In genomic region chr7:30430300-30430699, GRCh38 we compare ENCODE assay signal across 10 cellular contexts. TPM values are rescaled to one million over a fixed set of nuclear protein-coding genes. Genes with fewer than 3 reads are reported as not detected.
DNase-seq lines count a peak whose midpoint lies in the region; ATAC-seq and TF ChIP-seq lines count a peak whose summit lies in the region.
"Had no signal": no experiment of that assay in that cellular context is flagged by ENCODE, and none has a peak within 500 bp of the region (broad histone marks: within the 10 kb centered on the region; RNA-seq: fewer than 3 reads in every experiment).

No MANE protein-coding gene starts in this region.

- no peak for TF ChIP-seq CTCF in right atrium auricular region (IDR thresholded peaks at IDR 0.05)
- no peak for TF ChIP-seq CTCF in OCI-LY7 (conservative IDR thresholded peaks at IDR 0.05; ENCODE audit: low read length)
- no peak for TF ChIP-seq CTCF in upper lobe of left lung (IDR thresholded peaks at IDR 0.05)
- no peak for TF ChIP-seq CTCF in omental fat pad (IDR thresholded peaks at IDR 0.05)

- H2AFZ ChIP-seq in OCI-LY7 (ENCODE audit: low read length) = peak overlapping the region; percentile 36; the same call in 1 of the 2 replicates

- no peaks in the 10 kb centered on the region for H3K79me2 ChIP-seq in OCI-LY7 (ENCODE audit: insufficient read depth, low read depth, low read length)
- H3K79me2 ChIP-seq in mesendoderm (ENCODE audit: control insufficient read depth, insufficient read depth, low read length) = no peaks in the 10 kb centered on the region

- POLR2A ChIA-PET in OCI-LY7 (lab: Charles Lee) = interaction anchor here (0.7 to 1.5 kb wide), 2 partner anchors 19 to 76 kb away, joined by 3 to 8 read pairs; no protein-coding TSS in a partner anchor

- H3K4me1 ChIP-seq in right atrium auricular region (peaks cover 0 to 28% of the 10 kb centered on the region in 2 donors), OCI-LY7 (ENCODE audit: insufficient read depth, low read length, poor library complexity, severe bottlenecking) (peaks cover 53% of the 10 kb centered on the region), upper lobe of left lung (peaks cover 37 to 58% (median 53%) of the 10 kb centered on the region in 4 donors), mesendoderm (ENCODE audit: control insufficient read depth, low read depth, low read length) (no peaks in the 10 kb centered on the region)

- no peak overlapping the region for H3K23ac ChIP-seq in mesendoderm (ENCODE audit: low read length)

- no peak overlapping the region for H4K8ac ChIP-seq in mesendoderm (ENCODE audit: low read depth, low read length)

- H3K79me1 ChIP-seq in mesendoderm (ENCODE audit: low read length) = no peaks in the 10 kb centered on the region

- H2BK5ac ChIP-seq in mesendoderm (ENCODE audit: low read length) = no peak overlapping the region

- H2AK5ac ChIP-seq in mesendoderm (ENCODE audit: low read length) = no peak overlapping the region

- no peak overlapping the region for H4K5ac ChIP-seq in mesendoderm (ENCODE audit: low read length)

- H3K9ac ChIP-seq in mesendoderm (ENCODE audit: low read length) = no peak overlapping the region

- TF ChIP-seq EP300 in upper lobe of left lung (IDR thresholded peaks at IDR 0.05) = peak in 1 of 4 donors; percentile 4

- H3K36me3 ChIP-seq in right atrium auricular region = peaks cover 53% of the 10 kb centered on the region
- H3K36me3 ChIP-seq in OCI-LY7 (ENCODE audit: insufficient read depth, low read length) = peaks cover 15% of the 10 kb centered on the region; the same call in 1 of the 2 replicates
- H3K36me3 ChIP-seq in upper lobe of left lung = peaks cover 1 to 70% (median 17%) of the 10 kb centered on the region in 4 donors
- H3K36me3 ChIP-seq in mesendoderm (ENCODE audit: control insufficient read depth, insufficient read depth, low read length) = no peaks in the 10 kb centered on the region

- no TSS peak for BruUV-seq in OCI-LY7 (replicated peaks; lab: Mats Ljungman, UMichigan)

- H3K4me2 ChIP-seq in OCI-LY7 (ENCODE audit: low read length) = peak overlapping the region; percentile 54
- H3K4me2 ChIP-seq in mesendoderm (ENCODE audit: low read length) = no peak overlapping the region

- 48 to 63% methylated on average over 4 to 7 of the region's 7 CpGs for WGBS in upper lobe of left lung, 2 donors
- WGBS in mesendoderm (ENCODE audit: extremely low coverage, insufficient coverage, low lambda C conversion rate) = no CpG with 5 or more reads among the region's 7 CpGs

- DNase-seq in Right ventricle myocardium inferior (ENCODE audit: missing footprints) (peak; percentile 22), right atrium auricular region (ENCODE audit: low spot score) (no peak), OCI-LY7 (ENCODE audit: low spot score) (no peak), left lobe of liver (ENCODE audit: low spot score) (peak; percentile 44), upper lobe of left lung (peak in 1 of 2 donors; percentile 83), mesendoderm (no peak), omental fat pad (ENCODE audit: low spot score) (no peak)
- DNase-seq: activated CD4-positive, alpha-beta T cell treated with anti-CD3 and anti-CD28 coated beads, Interleukin-2, amount 10 ng/mL, durations not matched to agents 24 days and 14 days had no signal

- H3K9me2 ChIP-seq in OCI-LY7 (ENCODE audit: insufficient read depth, low read length) = no peaks in the 10 kb centered on the region

- TF ChIP-seq POLR2A in upper lobe of left lung (IDR thresholded peaks at IDR 0.05) = no peak

- no peak overlapping the region for H3K4ac ChIP-seq in mesendoderm (ENCODE audit: low read depth, low read length)

- H3K27me3 ChIP-seq in right atrium auricular region (no peaks in the 10 kb centered on the region), upper lobe of left lung (no peaks in the 10 kb centered on the region), mesendoderm (ENCODE audit: insufficient read depth, low read length, poor library complexity) (no peaks in the 10 kb centered on the region)

- no peak overlapping the region for H3K27ac ChIP-seq in right atrium auricular region
- H3K27ac ChIP-seq in OCI-LY7 (ENCODE audit: low read depth, low read length, poor library complexity, severe bottlenecking) = no peak overlapping the region
- peak overlapping the region in 3 of 4 donors; percentile 60 to 75 (median 66) for H3K27ac ChIP-seq in upper lobe of left lung
- no peak overlapping the region for H3K27ac ChIP-seq in mesendoderm (ENCODE audit: low read depth, low read length)

- H3K4me3 ChIP-seq in right atrium auricular region (no peak overlapping the region), OCI-LY7 (ENCODE audit: low read depth, low read length, poor library complexity, severe bottlenecking) (no peak overlapping the region), upper lobe of left lung (no peak overlapping the region), mesendoderm (ENCODE audit: low read length) (no peak overlapping the region)
- H3K4me3 ChIP-seq: GM12878 had no signal

- H2BK15ac ChIP-seq in mesendoderm (replicated peaks; ENCODE audit: low read depth) = no peak overlapping the region

- no peak overlapping the region for H2BK120ac ChIP-seq in mesendoderm (ENCODE audit: low read depth, low read length)

- intact Hi-C loops in Right ventricle myocardium inferior (cut with DNase I) (no loop called here), OCI-LY7 (cut with micrococcal nuclease; ENCODE audit: unreplicated experiment) (no loop called here)

- H3K9me3 ChIP-seq in right atrium auricular region = no peaks in the 10 kb centered on the region
- H3K9me3 ChIP-seq in OCI-LY7 (ENCODE audit: low read length) = peaks cover 11% of the 10 kb centered on the region; the same call in 1 of the 2 replicates
- no peaks in the 10 kb centered on the region for H3K9me3 ChIP-seq in upper lobe of left lung

- H4K20me1 ChIP-seq in OCI-LY7 (ENCODE audit: insufficient read depth, low read length) = no peaks in the 10 kb centered on the region

- CTCF ChIA-PET in OCI-LY7 (lab: Charles Lee; ENCODE audit: unreplicated experiment) = interaction anchor here (0.7 kb wide), 1 partner anchor 84 kb away, joined by 3 read pairs; no protein-coding TSS in a partner anchor

- H3K56ac ChIP-seq in mesendoderm (ENCODE audit: low read length) = no peak overlapping the region

- no peak for ATAC-seq in Right ventricle myocardium inferior
- ATAC-seq in left lobe of liver = no peak
- peak in 1 of 2 donors; percentile 60 for ATAC-seq in upper lobe of left lung (ENCODE audit: low FRiP score in 2 of 2)
- ATAC-seq in HG03571 (IDR thresholded peaks at IDR 0.05; ENCODE audit: unreplicated experiment) = no peak
- ATAC-seq in omental fat pad (ENCODE audit: low FRiP score) = no peak
- ATAC-seq: GM12878 had no signal

- H3K18ac ChIP-seq in mesendoderm (ENCODE audit: low read length) = no peak overlapping the region

RNA-seq across cellular contexts. Expression of gene NOD1, which starts 48.3 kb away (rescaled TPM):
- total RNA-seq in Right ventricle myocardium inferior (8.4 TPM), right atrium auricular region (10 to 100 TPM in 1 of 2 donors, 1 to 10 TPM in 1; 9.0 to 11.2 TPM), OCI-LY7 (2022) (10.3 and 11.9 TPM in 2 replicates), left lobe of liver (1.8 TPM), upper lobe of left lung (10 to 100 TPM; 24.7 to 71.2 (median 38.0) TPM), omental fat pad (10 to 100 TPM; 18.8 to 48.7 (median 33.3) TPM)
- 8.4 and 9.5 TPM in 2 replicates for total RNA-seq in OCI-LY7 (2014; rRNA removed; shearing (Covaris generic))
- 5.5 TPM for polyA plus RNA-seq in mesendoderm (2013, experiment 1 of 2)
- polyA plus RNA-seq in mesendoderm (2013, experiment 2 of 2) = 5.2 TPM

Comparison
In these comparisons a context has a peak if more than half of its experiments do, and no peak if none do; other contexts are left out.
1. DNase-seq: peak in Right ventricle myocardium inferior (single experiment) and left lobe of liver (single experiment); none in right atrium auricular region (single experiment), OCI-LY7 (single experiment), mesendoderm (single experiment) and omental fat pad (single experiment).
2. H3K27ac ChIP-seq: peak in upper lobe of left lung (3 of 4); none in right atrium auricular region (0 of 2), OCI-LY7 (single experiment) and mesendoderm (single experiment).